10 cellular contexts compared by ENCODE assay signal in the genomic region with DNA sequence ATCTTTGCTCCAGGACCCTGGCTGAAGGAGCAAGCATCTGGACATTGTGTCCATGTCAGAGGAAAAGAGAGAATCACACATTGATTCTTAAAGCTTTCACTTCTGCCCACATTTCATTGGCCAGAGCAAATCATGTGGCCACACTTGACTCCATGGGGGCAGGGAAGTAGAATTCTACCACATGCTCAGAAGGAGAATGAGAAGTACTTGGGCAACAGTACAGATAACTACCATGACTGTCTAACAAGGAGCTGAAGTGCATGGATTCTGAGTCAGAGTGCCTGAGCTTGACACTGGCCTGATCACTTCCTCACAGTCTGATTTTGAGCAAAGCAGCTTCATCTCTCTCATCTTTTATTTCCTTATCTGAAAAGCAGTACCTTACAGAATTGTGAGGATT. TPM values are rescaled to one million over a fixed set of nuclear protein-coding genes. Genes with fewer than 3 reads are reported as not detected.
A peak's percentile ranks its signal among the peaks of the same experiment; 100 is the strongest.
DNase-seq lines count a peak whose midpoint lies in the region; ATAC-seq and TF ChIP-seq lines count a peak whose summit lies in the region.
"Had no signal": no experiment of that assay in that cellular context is flagged by ENCODE, and none has a peak within 500 bp of the region (broad histone marks: within the 10 kb centered on the region; RNA-seq: fewer than 3 reads in every experiment).

No MANE protein-coding gene starts in this region.

- peak; percentile 78 for ATAC-seq in activated CD4-positive, alpha-beta T cell treated with anti-CD3 and anti-CD28 coated beads for 36 hours
- peak; percentile 89 for ATAC-seq in RWPE2 (ENCODE audit: low read depth)
- no peak for ATAC-seq in GM21825 (IDR thresholded peaks at IDR 0.05; ENCODE audit: unreplicated experiment)
- ATAC-seq: naive thymus-derived CD8-positive, alpha-beta T cell had no signal

- no peak overlapping the region for H3K4me3 Mint-ChIP-seq in activated CD4-positive, alpha-beta T cell treated with anti-CD3 and anti-CD28 coated beads for 36 hours
- H3K4me3 Mint-ChIP-seq: naive thymus-derived CD8-positive, alpha-beta T cell had no signal

- peaks cover 100% of the 10 kb centered on the region for H3K36me3 ChIP-seq in RWPE2 (ENCODE audit: low read depth)
- H3K36me3 ChIP-seq in skeletal muscle satellite cell (ENCODE audit: insufficient read depth, low read length) = peaks cover 62% of the 10 kb centered on the region

- DNase-seq in activated CD4-positive, alpha-beta T cell treated with anti-CD3 and anti-CD28 coated beads for 36 hours = peak; percentile 8
- no peak for DNase-seq in activated CD4-positive, alpha-beta T cell treated with anti-CD3 and anti-CD28 coated beads, Interleukin-2, amount 50 U/mL, for 48 hours
- DNase-seq in RWPE2 (ENCODE audit: low spot score) = no peak
- DNase-seq in fibroblast of the aortic adventitia (ENCODE audit: low read depth) = peak; percentile 89
- no peak for DNase-seq in NCI-H2171 treated with DMSO at 0.1 percent for 48 hours (lab: John Stamatoyannopoulos, UW)
- no peak for DNase-seq in NCI-H1105 treated with DMSO at 0.1 percent for 48 hours (lab: John Stamatoyannopoulos, UW)
- DNase-seq: naive thymus-derived CD8-positive, alpha-beta T cell had no signal

- CTCF ChIA-PET in activated CD4-positive, alpha-beta T cell treated with anti-CD3 and anti-CD28 coated beads for 36 hours (lab: Charles Lee) = interaction anchor here (0.6 to 2.5 kb wide), 6 partner anchors 17 to 1250 kb away, joined by 3 to 7 read pairs (median 4); no protein-coding TSS in a partner anchor

- no peak overlapping the region for H3K4me2 ChIP-seq in skeletal muscle satellite cell (ENCODE audit: low read length)

- H3K9me3 ChIP-seq in RWPE2 (ENCODE audit: severe bottlenecking) = peaks cover 2% of the 10 kb centered on the region
- no peaks in the 10 kb centered on the region for H3K9me3 ChIP-seq in skeletal muscle satellite cell (replicated peaks; ENCODE audit: low read length)

- peaks cover 52% of the 10 kb centered on the region for H3K36me3 Mint-ChIP-seq in activated CD4-positive, alpha-beta T cell treated with anti-CD3 and anti-CD28 coated beads for 36 hours (ENCODE audit: low read depth)

- no peak overlapping the region for H3K27ac Mint-ChIP-seq in activated CD4-positive, alpha-beta T cell treated with anti-CD3 and anti-CD28 coated beads for 36 hours
- H3K27ac Mint-ChIP-seq: naive thymus-derived CD8-positive, alpha-beta T cell had no signal

- TF ChIP-seq CTCF in RWPE2 (IDR thresholded peaks at IDR 0.05; ENCODE audit: poor library complexity, severe bottlenecking) (no peak), fibroblast of the aortic adventitia (IDR thresholded peaks at IDR 0.05; ENCODE audit: insufficient read depth, low read length) (no peak)

- no peaks in the 10 kb centered on the region for H3K4me1 Mint-ChIP-seq in activated CD4-positive, alpha-beta T cell treated with anti-CD3 and anti-CD28 coated beads for 36 hours

- H3K4me3 ChIP-seq in RWPE2 (ENCODE audit: severe bottlenecking) (no peak overlapping the region), fibroblast of the aortic adventitia (ENCODE audit: low read depth, low read length) (no peak overlapping the region), skeletal muscle satellite cell (ENCODE audit: low read length) (no peak overlapping the region)
- H3K4me3 ChIP-seq: BLaER1 treated with 17β-estradiol and CSF1 and Interleukin-3, amounts not matched to agents 10 nM and 100 nM had no signal

- POLR2A ChIA-PET in activated CD4-positive, alpha-beta T cell treated with anti-CD3 and anti-CD28 coated beads for 36 hours (lab: Charles Lee) = no interaction called here

- no peaks in the 10 kb centered on the region for H3K9me3 Mint-ChIP-seq in activated CD4-positive, alpha-beta T cell treated with anti-CD3 and anti-CD28 coated beads for 36 hours (ENCODE audit: low read depth)
- H3K9me3 Mint-ChIP-seq: naive thymus-derived CD8-positive, alpha-beta T cell had no signal

- H3K27me3 ChIP-seq in RWPE2 (ENCODE audit: insufficient read depth, poor library complexity, severe bottlenecking) (no peaks in the 10 kb centered on the region), skeletal muscle satellite cell (ENCODE audit: control insufficient read depth, insufficient read depth, low read length) (no peaks in the 10 kb centered on the region)
- H3K27me3 ChIP-seq: BLaER1 treated with 17β-estradiol and CSF1 and Interleukin-3, amounts not matched to agents 10 nM and 100 nM had no signal

- no peak overlapping the region for H3K27ac ChIP-seq in RWPE2 (ENCODE audit: poor library complexity, severe bottlenecking)

- intact Hi-C loops in activated CD4-positive, alpha-beta T cell treated with anti-CD3 and anti-CD28 coated beads for 36 hours (cut with DNase I, micrococcal nuclease) = no loop called here

- H3K27me3 Mint-ChIP-seq in activated CD4-positive, alpha-beta T cell treated with anti-CD3 and anti-CD28 coated beads for 36 hours = no peaks in the 10 kb centered on the region
- H3K27me3 Mint-ChIP-seq: naive thymus-derived CD8-positive, alpha-beta T cell had no signal

- peak overlapping the region; percentile 6 for H3K9ac ChIP-seq in skeletal muscle satellite cell (ENCODE audit: low read depth, low read length)
- H3K9ac ChIP-seq: BLaER1 treated with 17β-estradiol and CSF1 and Interleukin-3, amounts not matched to agents 10 nM and 100 nM had no signal

- H3K4me1 ChIP-seq in RWPE2 (ENCODE audit: insufficient read depth, poor library complexity, severe bottlenecking) = peaks cover 3% of the 10 kb centered on the region
- peaks cover 3% of the 10 kb centered on the region for H3K4me1 ChIP-seq in skeletal muscle satellite cell (ENCODE audit: control insufficient read depth, insufficient read depth, low read length)

RNA-seq across cellular contexts. Expression of a gene that starts 38.6 kb away (rescaled TPM):
- not detected for total RNA-seq in activated CD4-positive, alpha-beta T cell treated with anti-CD3 and anti-CD28 coated beads for 36 hours
- not detected in 2 replicates for total RNA-seq in fibroblast of the aortic adventitia (ENCODE audit: low replicate concordance)
- not detected in 2 replicates for total RNA-seq in skeletal muscle satellite cell (2012; rRNA removed)
- total RNA-seq: naive thymus-derived CD8-positive, alpha-beta T cell had no signal

RNA-seq across cellular contexts. Expression of a gene that starts 43.7 kb away (rescaled TPM):
- 1 to 10 TPM; 3.0 to 4.5 TPM for total RNA-seq in activated CD4-positive, alpha-beta T cell treated with anti-CD3 and anti-CD28 coated beads for 36 hours
- 0.49 and 3.1 TPM in 2 replicates for total RNA-seq in fibroblast of the aortic adventitia (ENCODE audit: low replicate concordance)
- 0.51 and 1.5 TPM in 2 replicates for total RNA-seq in skeletal muscle satellite cell (2012; rRNA removed)

RNA-seq across cellular contexts. Expression of a gene that starts 43.9 kb away (rescaled TPM):
- total RNA-seq in activated CD4-positive, alpha-beta T cell treated with anti-CD3 and anti-CD28 coated beads for 36 hours = 100 to 1,000 TPM; 103 to 115 TPM
- total RNA-seq in fibroblast of the aortic adventitia (ENCODE audit: low replicate concordance) = 56.1 and 159 TPM in 2 replicates
- total RNA-seq in skeletal muscle satellite cell (2012; rRNA removed) = 169 and 193 TPM in 2 replicates

Comparison
In these comparisons a context has a peak if more than half of its experiments do, and no peak if none do; other contexts are left out.
1. DNase-seq: peak in activated CD4-positive, alpha-beta T cell treated with anti-CD3 and anti-CD28 coated beads for 36 hours (single experiment) and fibroblast of the aortic adventitia (single experiment); none in activated CD4-positive, alpha-beta T cell treated with anti-CD3 and anti-CD28 coated beads, Interleukin-2, amount 50 U/mL, for 48 hours (0 of 2), RWPE2 (single experiment), NCI-H2171 treated with DMSO at 0.1 percent for 48 hours (single experiment) and NCI-H1105 treated with DMSO at 0.1 percent for 48 hours (single experiment).